10 cellular contexts compared by ENCODE assay signal in genomic region chr7:158541330-158542010, GRCh38. TPM values are rescaled to one million over a fixed set of nuclear protein-coding genes. Genes with fewer than 3 reads are reported as not detected.
DNase-seq lines count a peak whose midpoint lies in the region; ATAC-seq and TF ChIP-seq lines count a peak whose summit lies in the region.
"Had no signal": no experiment of that assay in that cellular context is flagged by ENCODE, and none has a peak within 500 bp of the region (broad histone marks: within the 10 kb centered on the region; RNA-seq: fewer than 3 reads in every experiment).

No MANE protein-coding gene starts in this region.

- TF ChIP-seq CTCF in ovary (IDR thresholded peaks at IDR 0.05) (no peak), progenitor cell of endocrine pancreas (IDR thresholded peaks at IDR 0.05; ENCODE audit: unreplicated experiment) (no peak)

- no peaks in the 10 kb centered on the region for H3K9me3 Mint-ChIP-seq in activated CD8-positive, alpha-beta T cell treated with anti-CD3 and anti-CD28 coated beads, Interleukin-2, amount 10 ng/mL, durations not matched to agents 7 days and 5 days (ENCODE audit: insufficient read depth)
- no peaks in the 10 kb centered on the region for H3K9me3 Mint-ChIP-seq in stimulated activated naive B cell treated with anti-CD40 and anti-IgM and Interleukin-4, amounts not matched to agents 10 μg/mL and 1 μg/mL and 100 μg/mL, for 72 hours
- no peaks in the 10 kb centered on the region for H3K9me3 Mint-ChIP-seq in progenitor cell of endocrine pancreas (ENCODE audit: low read depth)
- H3K9me3 Mint-ChIP-seq: T-helper 1 cell treated with Interleukin-12 subunit alpha and Interleukin-12 subunit beta and Interleukin-4 antibody, amounts not matched to agents 30 μg/mL and 1 μg/mL, for 36 hours had no signal

- no peak for TF ChIP-seq POLR2A in ovary (IDR thresholded peaks at IDR 0.05)

- no peaks in the 10 kb centered on the region for H3K36me3 ChIP-seq in ovary

- H3K4me1 Mint-ChIP-seq in activated CD8-positive, alpha-beta T cell treated with anti-CD3 and anti-CD28 coated beads, Interleukin-2, amount 10 ng/mL, durations not matched to agents 7 days and 5 days (ENCODE audit: low read depth): peaks cover 5% of the 10 kb centered on the region
- H3K4me1 Mint-ChIP-seq in stimulated activated naive B cell treated with anti-CD40 and anti-IgM and Interleukin-4, amounts not matched to agents 10 μg/mL and 1 μg/mL and 100 μg/mL, for 72 hours: peaks cover 9 to 17% of the 10 kb centered on the region in 2 donors
- H3K4me1 Mint-ChIP-seq in progenitor cell of endocrine pancreas (ENCODE audit: low read depth): peaks cover 4% of the 10 kb centered on the region

- DNase-seq in stimulated activated CD4-positive, alpha-beta T cell treated with anti-CD3 and anti-CD28 coated beads, Interleukin-12 subunit alpha, Interleukin-12 subunit beta, amount 100 ng/mL, for 4 hours: peak; percentile 15
- no peak for DNase-seq in stimulated activated CD4-positive, alpha-beta T cell treated with anti-CD3 and anti-CD28 coated beads, Interleukin-4, amount 100 ng/mL, for 24 hours
- DNase-seq in activated CD8-positive, alpha-beta T cell treated with anti-CD3 and anti-CD28 coated beads, Interleukin-2, amount 10 ng/mL, durations not matched to agents 7 days and 5 days: peak; percentile 27
- peak; percentile 59 for DNase-seq in stimulated activated naive B cell treated with anti-CD40 and anti-IgM and Interleukin-4, amounts not matched to agents 10 μg/mL and 1 μg/mL and 100 μg/mL, for 72 hours
- DNase-seq in ovary (no peak), progenitor cell of endocrine pancreas (ENCODE audit: low spot score, unreplicated experiment) (no peak)

- H3K27ac ChIP-seq in ovary: no peak overlapping the region
- H3K27ac ChIP-seq: C4-2B had no signal

- ATAC-seq in HG03575 (IDR thresholded peaks at IDR 0.05; ENCODE audit: extremely low read depth, insufficient number of reproducible peaks, low FRiP score, unreplicated experiment): peak; percentile 78
- ATAC-seq in activated CD8-positive, alpha-beta T cell treated with anti-CD3 and anti-CD28 coated beads, Interleukin-2, amount 10 ng/mL, durations not matched to agents 7 days and 5 days: no peak
- ATAC-seq in stimulated activated naive B cell treated with anti-CD40 and anti-IgM and Interleukin-4, amounts not matched to agents 10 μg/mL and 1 μg/mL and 100 μg/mL, for 72 hours (replicated peaks): peak; percentile 93 to 94
- no peak for ATAC-seq in HG03135 (IDR thresholded peaks at IDR 0.05; ENCODE audit: unreplicated experiment)

- no peaks in the 10 kb centered on the region for H3K9me3 ChIP-seq in ovary

- H3K4me1 ChIP-seq in ovary (ENCODE audit: insufficient read depth): no peaks in the 10 kb centered on the region

- POLR2A ChIA-PET in activated CD8-positive, alpha-beta T cell treated with anti-CD3 and anti-CD28 coated beads, Interleukin-2, amount 10 ng/mL, durations not matched to agents 7 days and 5 days (lab: Charles Lee): no interaction called here

- no peak for TF ChIP-seq EP300 in ovary (IDR thresholded peaks at IDR 0.05)

- WGBS in ovary, 3 donors: 36 to 52% (median 47%) methylated on average over 13 of the region's 13 CpGs

- CTCF ChIA-PET in activated CD8-positive, alpha-beta T cell treated with anti-CD3 and anti-CD28 coated beads, Interleukin-2, amount 10 ng/mL, durations not matched to agents 7 days and 5 days (lab: Charles Lee): no interaction called here

- H3K4me3 ChIP-seq in ovary: no peak overlapping the region

- intact Hi-C loops in ovary (cut with DNase I): no loop called here

- no peak overlapping the region for H3K4me3 Mint-ChIP-seq in activated CD8-positive, alpha-beta T cell treated with anti-CD3 and anti-CD28 coated beads, Interleukin-2, amount 10 ng/mL, durations not matched to agents 7 days and 5 days
- H3K4me3 Mint-ChIP-seq in stimulated activated naive B cell treated with anti-CD40 and anti-IgM and Interleukin-4, amounts not matched to agents 10 μg/mL and 1 μg/mL and 100 μg/mL, for 72 hours: peak overlapping the region; percentile 26 to 47
- H3K4me3 Mint-ChIP-seq in progenitor cell of endocrine pancreas (ENCODE audit: low read depth): no peak overlapping the region
- H3K4me3 Mint-ChIP-seq: T-helper 1 cell treated with Interleukin-12 subunit alpha and Interleukin-12 subunit beta and Interleukin-4 antibody, amounts not matched to agents 30 μg/mL and 1 μg/mL, for 36 hours had no signal

- no peaks in the 10 kb centered on the region for H3K27me3 Mint-ChIP-seq in activated CD8-positive, alpha-beta T cell treated with anti-CD3 and anti-CD28 coated beads, Interleukin-2, amount 10 ng/mL, durations not matched to agents 7 days and 5 days (ENCODE audit: low read depth)
- H3K27me3 Mint-ChIP-seq in stimulated activated naive B cell treated with anti-CD40 and anti-IgM and Interleukin-4, amounts not matched to agents 10 μg/mL and 1 μg/mL and 100 μg/mL, for 72 hours: no peaks in the 10 kb centered on the region
- peaks cover 3% of the 10 kb centered on the region for H3K27me3 Mint-ChIP-seq in progenitor cell of endocrine pancreas

- H3K27ac Mint-ChIP-seq in activated CD8-positive, alpha-beta T cell treated with anti-CD3 and anti-CD28 coated beads, Interleukin-2, amount 10 ng/mL, durations not matched to agents 7 days and 5 days: no peak overlapping the region
- H3K27ac Mint-ChIP-seq in stimulated activated naive B cell treated with anti-CD40 and anti-IgM and Interleukin-4, amounts not matched to agents 10 μg/mL and 1 μg/mL and 100 μg/mL, for 72 hours: no peak overlapping the region
- no peak overlapping the region for H3K27ac Mint-ChIP-seq in progenitor cell of endocrine pancreas
- H3K27ac Mint-ChIP-seq: T-helper 1 cell treated with Interleukin-12 subunit alpha and Interleukin-12 subunit beta and Interleukin-4 antibody, amounts not matched to agents 30 μg/mL and 1 μg/mL, for 36 hours had no signal

- no peaks in the 10 kb centered on the region for H3K36me3 Mint-ChIP-seq in activated CD8-positive, alpha-beta T cell treated with anti-CD3 and anti-CD28 coated beads, Interleukin-2, amount 10 ng/mL, durations not matched to agents 7 days and 5 days (ENCODE audit: low read depth)
- no peaks in the 10 kb centered on the region for H3K36me3 Mint-ChIP-seq in stimulated activated naive B cell treated with anti-CD40 and anti-IgM and Interleukin-4, amounts not matched to agents 10 μg/mL and 1 μg/mL and 100 μg/mL, for 72 hours
- no peaks in the 10 kb centered on the region for H3K36me3 Mint-ChIP-seq in progenitor cell of endocrine pancreas (ENCODE audit: insufficient read depth)

- H3K27me3 ChIP-seq in ovary: no peaks in the 10 kb centered on the region

RNA-seq across cellular contexts. Expression of gene PTPRN2, which starts 46.2 kb away (rescaled TPM):
- total RNA-seq in activated CD8-positive, alpha-beta T cell treated with anti-CD3 and anti-CD28 coated beads, Interleukin-2, amount 10 ng/mL, durations not matched to agents 7 days and 5 days: 1 to 10 TPM; 7.0 to 7.2 TPM
- total RNA-seq in ovary (10 to 100 TPM in 1 of 7 donors, 1 to 10 TPM in 6; 3.5 to 11.1 (median 5.9) TPM), progenitor cell of endocrine pancreas (9.4 and 11.4 TPM in 2 replicates)
- 1 to 10 TPM; 5.7 to 6.6 TPM for polyA plus RNA-seq in ovary

Comparison
In these comparisons a context has a peak if more than half of its experiments do, and no peak if none do; other contexts are left out.
1. DNase-seq: peak in stimulated activated CD4-positive, alpha-beta T cell treated with anti-CD3 and anti-CD28 coated beads, Interleukin-12 subunit alpha, Interleukin-12 subunit beta, amount 100 ng/mL, for 4 hours (single experiment), activated CD8-positive, alpha-beta T cell treated with anti-CD3 and anti-CD28 coated beads, Interleukin-2, amount 10 ng/mL, durations not matched to agents 7 days and 5 days (single experiment) and stimulated activated naive B cell treated with anti-CD40 and anti-IgM and Interleukin-4, amounts not matched to agents 10 μg/mL and 1 μg/mL and 100 μg/mL, for 72 hours (single experiment); none in stimulated activated CD4-positive, alpha-beta T cell treated with anti-CD3 and anti-CD28 coated beads, Interleukin-4, amount 100 ng/mL, for 24 hours (single experiment), ovary (0 of 5) and progenitor cell of endocrine pancreas (single experiment).
2. ATAC-seq: peak in HG03575 (single experiment) and stimulated activated naive B cell treated with anti-CD40 and anti-IgM and Interleukin-4, amounts not matched to agents 10 μg/mL and 1 μg/mL and 100 μg/mL, for 72 hours (2 of 2); none in activated CD8-positive, alpha-beta T cell treated with anti-CD3 and anti-CD28 coated beads, Interleukin-2, amount 10 ng/mL, durations not matched to agents 7 days and 5 days (single experiment) and HG03135 (single experiment).
3. H3K4me3 Mint-ChIP-seq: peak in stimulated activated naive B cell treated with anti-CD40 and anti-IgM and Interleukin-4, amounts not matched to agents 10 μg/mL and 1 μg/mL and 100 μg/mL, for 72 hours (2 of 2); none in activated CD8-positive, alpha-beta T cell treated with anti-CD3 and anti-CD28 coated beads, Interleukin-2, amount 10 ng/mL, durations not matched to agents 7 days and 5 days (single experiment) and progenitor cell of endocrine pancreas (single experiment).